15 cellular contexts compared by ENCODE assay signal in the genomic region with DNA sequence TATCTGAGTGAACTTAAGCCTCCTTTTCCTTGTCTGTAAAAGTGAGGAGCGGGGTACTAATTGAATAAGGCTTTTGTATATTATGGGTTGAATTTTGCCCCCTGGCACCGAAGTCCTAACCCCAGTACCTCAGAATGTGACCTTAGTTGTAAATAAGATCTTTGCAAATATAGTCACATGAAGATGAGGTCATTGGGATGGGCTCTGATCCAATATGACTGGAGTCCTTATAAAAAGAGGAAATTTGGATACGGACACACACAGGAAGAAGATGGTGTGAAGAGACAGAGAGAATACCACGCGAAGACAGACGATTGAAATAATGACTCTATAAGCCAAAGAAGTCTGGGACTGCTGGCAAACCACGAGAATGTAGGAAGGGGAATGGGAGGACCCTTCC.
A peak's percentile ranks its signal among the peaks of the same experiment; 100 is the strongest.
DNase-seq lines count a peak whose midpoint lies in the region; ATAC-seq and TF ChIP-seq lines count a peak whose summit lies in the region.
"Had no signal": no experiment of that assay in that cellular context is flagged by ENCODE, and none has a peak within 500 bp of the region (broad histone marks: within the 10 kb centered on the region; RNA-seq: fewer than 3 reads in every experiment).

No MANE protein-coding gene starts in this region.

- H3K36me3 ChIP-seq in HUES64 (ENCODE audit: insufficient read depth, low read length): peaks cover 5% of the 10 kb centered on the region; the same call in 1 of the 2 replicates
- H3K36me3 ChIP-seq in endodermal cell (ENCODE audit: control insufficient read depth, insufficient read depth, low read length): no peaks in the 10 kb centered on the region
- H3K36me3 ChIP-seq in mesodermal cell (ENCODE audit: control insufficient read depth, insufficient read depth, low read length): no peaks in the 10 kb centered on the region

- peak overlapping the region; percentile 6 for H3K27ac Mint-ChIP-seq in endodermal cell
- H3K27ac Mint-ChIP-seq: CD4-positive, CD25-positive, alpha-beta regulatory T cell had no signal

- H3K27ac ChIP-seq in HUES64 (ENCODE audit: low read depth, low read length) (peak overlapping the region; percentile 94), endodermal cell (ENCODE audit: low read depth, low read length) (no peak overlapping the region), mesodermal cell (ENCODE audit: low read depth, low read length, severe bottlenecking) (peak overlapping the region; percentile 29)

- H3K4me3 Mint-ChIP-seq in endodermal cell: no peak overlapping the region
- H3K4me3 Mint-ChIP-seq: CD4-positive, CD25-positive, alpha-beta regulatory T cell had no signal

- H3K36me3 Mint-ChIP-seq in endodermal cell (ENCODE audit: low read depth): no peaks in the 10 kb centered on the region
- H3K36me3 Mint-ChIP-seq: CD4-positive, CD25-positive, alpha-beta regulatory T cell had no signal

- H3K4me3 ChIP-seq in HUES64 (ENCODE audit: low read length) (no peak overlapping the region), endodermal cell (ENCODE audit: low read length) (no peak overlapping the region), mesodermal cell (ENCODE audit: extremely low read depth, insufficient read depth, low read length, poor library complexity, severe bottlenecking) (no peak overlapping the region)

- peaks cover 36% of the 10 kb centered on the region for H3K4me1 Mint-ChIP-seq in endodermal cell
- H3K4me1 Mint-ChIP-seq: CD4-positive, CD25-positive, alpha-beta regulatory T cell had no signal

- TF ChIP-seq CTCF in endodermal cell (conservative IDR thresholded peaks at IDR 0.05): no peak

- H3K4me1 ChIP-seq in HUES64 (ENCODE audit: insufficient read depth, low read length) (peaks cover 48% of the 10 kb centered on the region), endodermal cell (ENCODE audit: control insufficient read depth, insufficient read depth, low read length) (peaks cover 8% of the 10 kb centered on the region), mesodermal cell (ENCODE audit: control insufficient read depth, insufficient read depth, low read length, poor library complexity, severe bottlenecking) (peaks cover 34% of the 10 kb centered on the region)

- H3K9me3 Mint-ChIP-seq in endodermal cell: peaks cover 9% of the 10 kb centered on the region

- no peaks in the 10 kb centered on the region for H3K27me3 Mint-ChIP-seq in endodermal cell (ENCODE audit: insufficient read depth)

- H3K9me3 ChIP-seq in HUES64 (ENCODE audit: insufficient read depth, low read depth, low read length) (peaks cover 11% of the 10 kb centered on the region), endodermal cell (ENCODE audit: control insufficient read depth, low read length) (peaks cover 13% of the 10 kb centered on the region), mesodermal cell (ENCODE audit: control insufficient read depth, low read length) (peaks cover 6% of the 10 kb centered on the region)

- H3K9ac ChIP-seq in HUES64 (ENCODE audit: low read depth, low read length) (peak overlapping the region; percentile 62), endodermal cell (ENCODE audit: extremely low read depth, low read length, poor library complexity, severe bottlenecking) (no peak overlapping the region)

- DNase-seq in EL: peak; percentile 21
- no peak for DNase-seq in endodermal cell
- DNase-seq in stimulated activated CD4-positive, alpha-beta T cell treated with anti-CD3 and anti-CD28 coated beads, Interleukin-4, amount 100 ng/mL, for 24 hours: no peak
- DNase-seq: AML-193; Calu3; CD4-positive, CD25-positive, alpha-beta regulatory T cell; GDM1; Karpas-422; NCI-H1436; NCI-H2029 treated with DMSO at 0.1 percent for 48 hours; NCI-H510A had no signal

- no peak for ATAC-seq in HG02571 (IDR thresholded peaks at IDR 0.05; ENCODE audit: unreplicated experiment)
- no peak for ATAC-seq in GM18511 (IDR thresholded peaks at IDR 0.05; ENCODE audit: unreplicated experiment)

- H3K27me3 ChIP-seq in HUES64 (ENCODE audit: insufficient read depth, low read length) (no peaks in the 10 kb centered on the region), endodermal cell (ENCODE audit: control insufficient read depth, insufficient read depth, low read length, poor library complexity, severe bottlenecking) (no peaks in the 10 kb centered on the region)

- 80% methylated on average over 7 of the region's 7 CpGs for WGBS in HUES64
- 75 to 87% methylated on average over 4 to 7 of the region's 7 CpGs for WGBS in endodermal cell (ENCODE audit: insufficient coverage in 1 of 2, insufficient read length in 1 of 2), 2 experiments
- 90 to 100% methylated on average over 4 to 6 of the region's 7 CpGs for WGBS in mesodermal cell (ENCODE audit: insufficient coverage in 2 of 2), 2 experiments
